1 cellular context compared by ENCODE assay signal in the genomic region with DNA sequence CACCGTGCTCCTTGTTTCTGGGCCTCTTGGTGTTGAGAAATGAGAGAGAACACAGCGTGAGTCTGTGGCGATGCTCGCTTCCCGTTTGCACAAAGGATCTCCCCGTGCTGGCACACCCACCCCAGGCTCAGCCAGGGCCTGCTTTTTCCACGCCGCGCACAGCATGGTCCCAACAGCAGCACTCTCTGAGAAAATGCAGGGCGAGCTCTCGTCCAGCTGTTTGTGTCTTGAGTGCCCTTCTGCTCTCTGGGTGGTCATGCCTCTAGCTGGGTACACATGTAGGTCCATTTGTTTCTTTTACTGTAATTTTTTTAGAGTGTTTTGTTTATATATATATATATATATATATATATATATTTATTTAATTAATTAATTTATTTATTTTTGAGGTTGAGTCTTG.
TF ChIP-seq lines count a peak whose summit lies in the region.

No MANE protein-coding gene starts in this region.

TF ChIP-seq in HEK293, 187 proteins besides CTCF, POLR2A, EP300 and RAD21:
- TF ChIP-seq ZNF701 (tag by site-specific recombination; IDR thresholded peaks at IDR 0.05) (no peak), GFI1B (tag by site-specific recombination; IDR thresholded peaks at IDR 0.05) (no peak), ZNF426 (tag by site-specific recombination; IDR thresholded peaks at IDR 0.05) (peak; percentile 18), ZIC2 (tag by site-specific recombination; IDR thresholded peaks at IDR 0.05) (peak; percentile 24; the same call in 1 of the 2 replicates)
- TF ChIP-seq, protein P1, sequence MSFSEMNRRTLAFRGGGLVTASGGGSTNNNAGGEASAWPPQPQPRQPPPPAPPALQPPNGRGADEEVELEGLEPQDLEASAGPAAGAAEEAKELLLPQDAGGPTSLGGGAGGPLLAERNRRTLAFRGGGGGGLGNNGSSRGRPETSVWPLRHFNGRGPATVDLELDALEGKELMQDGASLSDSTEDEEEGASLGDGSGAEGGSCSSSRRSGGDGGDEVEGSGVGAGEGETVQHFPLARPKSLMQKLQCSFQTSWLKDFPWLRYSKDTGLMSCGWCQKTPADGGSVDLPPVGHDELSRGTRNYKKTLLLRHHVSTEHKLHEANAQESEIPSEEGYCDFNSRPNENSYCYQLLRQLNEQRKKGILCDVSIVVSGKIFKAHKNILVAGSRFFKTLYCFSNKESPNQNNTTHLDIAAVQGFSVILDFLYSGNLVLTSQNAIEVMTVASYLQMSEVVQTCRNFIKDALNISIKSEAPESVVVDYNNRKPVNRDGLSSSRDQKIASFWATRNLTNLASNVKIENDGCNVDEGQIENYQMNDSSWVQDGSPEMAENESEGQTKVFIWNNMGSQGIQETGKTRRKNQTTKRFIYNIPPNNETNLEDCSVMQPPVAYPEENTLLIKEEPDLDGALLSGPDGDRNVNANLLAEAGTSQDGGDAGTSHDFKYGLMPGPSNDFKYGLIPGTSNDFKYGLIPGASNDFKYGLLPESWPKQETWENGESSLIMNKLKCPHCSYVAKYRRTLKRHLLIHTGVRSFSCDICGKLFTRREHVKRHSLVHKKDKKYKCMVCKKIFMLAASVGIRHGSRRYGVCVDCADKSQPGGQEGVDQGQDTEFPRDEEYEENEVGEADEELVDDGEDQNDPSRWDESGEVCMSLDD (tag by site-specific recombination; IDR thresholded peaks at IDR 0.05): no peak
